ENCODE assay signal across 13 cellular contexts in the genomic region with DNA sequence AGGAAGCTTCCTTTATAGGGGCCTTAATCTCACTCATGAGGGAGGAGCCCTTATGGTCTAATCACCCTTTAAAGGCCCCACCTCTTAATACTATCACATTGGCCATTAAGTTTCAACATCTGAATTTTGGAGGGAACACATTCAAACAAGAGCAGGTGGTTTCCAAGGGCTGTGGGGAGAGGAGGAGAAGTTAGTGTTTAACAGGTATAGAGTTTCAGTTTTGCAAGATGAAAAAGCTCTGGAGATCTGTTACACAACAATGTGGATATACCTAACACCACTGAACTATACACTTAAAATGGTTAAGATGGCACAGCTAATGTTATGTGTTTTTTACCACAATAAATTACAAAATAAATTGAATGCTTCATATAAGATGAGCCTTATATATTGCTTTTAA.
"Had no signal": no experiment of that assay in that cellular context is flagged by ENCODE, and none has a peak within 500 bp of the region (broad histone marks: within the 10 kb centered on the region; RNA-seq: fewer than 3 reads in every experiment).

No MANE protein-coding gene starts in this region.

- H3K27ac ChIP-seq: stomach, testis, upper lobe of right lung had no signal

- H3K9me3 ChIP-seq: testis, upper lobe of right lung had no signal

- H3K27me3 ChIP-seq: stomach, testis, upper lobe of right lung had no signal

- H3K4me3 ChIP-seq: stomach, testis, upper lobe of right lung had no signal

- FAIRE-seq: astrocyte, bronchial epithelial cell had no signal

- DNase-seq: activated naive CD4-positive, alpha-beta T cell treated with anti-CD3 and anti-CD28 coated beads, Interleukin-2, amount 10 ng/mL, durations not matched to agents 7 days and 5 days; effector memory CD4-positive, alpha-beta T cell; foreskin fibroblast; glutamatergic neuron; mesendoderm; stimulated activated CD4-positive, alpha-beta T cell treated with anti-CD3 and anti-CD28 coated beads, Interleukin-1b, Interleukin-23, amount 100 ng/mL, for 48 hours; stomach; testis; upper lobe of right lung had no signal

- ATAC-seq: activated CD4-positive, CD25-positive, alpha-beta regulatory T cell treated with anti-CD3 and anti-CD28 coated beads, Interleukin-2, amount 50 U/mL, for 24 hours; natural killer cell treated with Interleukin-12 subunit alpha and Interleukin-12 subunit beta and Interleukin-15 and Interleukin-18, amount 100 ng/mL, for 72 hours; upper lobe of right lung had no signal

- H3K4me1 ChIP-seq: stomach, testis, upper lobe of right lung had no signal

- H3K36me3 ChIP-seq: stomach, upper lobe of right lung had no signal
